Comparison of ENCODE assay signal across 35 cellular contexts in the genomic region with DNA sequence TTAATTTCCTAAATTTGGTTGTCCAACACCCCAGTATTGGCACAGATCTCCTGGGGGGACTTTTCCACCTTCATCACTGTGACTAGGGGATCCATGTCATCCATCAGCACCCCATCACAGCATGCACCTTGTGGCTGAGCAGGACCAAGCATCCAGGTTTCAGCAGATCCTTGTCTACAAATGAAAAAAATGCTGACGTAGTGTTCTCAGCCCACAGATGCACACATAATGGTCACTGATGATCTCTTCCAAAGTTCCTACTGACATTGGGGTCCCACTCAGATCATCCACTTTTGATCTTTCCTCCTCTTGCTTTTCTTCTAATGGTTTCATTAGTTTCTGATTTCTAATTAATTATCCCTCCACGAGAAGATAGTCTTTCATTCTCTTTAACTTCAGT.
"Had no signal": no experiment of that assay in that cellular context is flagged by ENCODE, and none has a peak within 500 bp of the region (broad histone marks: within the 10 kb centered on the region; RNA-seq: fewer than 3 reads in every experiment).

No MANE protein-coding gene starts in this region.

- DNase-seq: Kasumi-1, MG63, MM.1S, MV-4-11, NCI-H1048, NCI-H1092, NCI-H1092 treated with DMSO at 0.1 percent for 48 hours, NCI-H1105, NCI-H1105 treated with DMSO at 0.1 percent for 48 hours, NCI-H1417, NCI-H1417 treated with DMSO at 0.1 percent for 48 hours, NCI-H1436, NCI-H1436 treated with DMSO at 0.1 percent for 48 hours, NCI-H146, NCI-H1694, NCI-H1694 treated with DMSO at 0.1 percent for 48 hours, NCI-H187, NCI-H187 treated with DMSO at 0.1 percent for 48 hours, NCI-H1930, NCI-H2029, NCI-H2029 treated with DMSO at 0.1 percent for 48 hours, NCI-H2081, NCI-H2081 treated with DMSO at 0.1 percent for 48 hours, NCI-H2107, NCI-H2171, NCI-H2171 treated with DMSO at 0.1 percent for 48 hours, NCI-H2227 treated with DMSO at 0.1 percent for 48 hours, NCI-H226, NCI-H345, NCI-H446, NCI-H446 treated with DMSO at 0.1 percent for 48 hours, NCI-H510A, NCI-H510A treated with DMSO at 0.1 percent for 48 hours, NCI-H524, NCI-H524 treated with DMSO at 0.1 percent for 48 hours had no signal

- H3K36me3 ChIP-seq: MG63 had no signal

- H3K4me3 ChIP-seq: MG63 had no signal

- H3K27me3 ChIP-seq: MG63 had no signal
